ENCODE assay signal across 9 cellular contexts in the genomic region with DNA sequence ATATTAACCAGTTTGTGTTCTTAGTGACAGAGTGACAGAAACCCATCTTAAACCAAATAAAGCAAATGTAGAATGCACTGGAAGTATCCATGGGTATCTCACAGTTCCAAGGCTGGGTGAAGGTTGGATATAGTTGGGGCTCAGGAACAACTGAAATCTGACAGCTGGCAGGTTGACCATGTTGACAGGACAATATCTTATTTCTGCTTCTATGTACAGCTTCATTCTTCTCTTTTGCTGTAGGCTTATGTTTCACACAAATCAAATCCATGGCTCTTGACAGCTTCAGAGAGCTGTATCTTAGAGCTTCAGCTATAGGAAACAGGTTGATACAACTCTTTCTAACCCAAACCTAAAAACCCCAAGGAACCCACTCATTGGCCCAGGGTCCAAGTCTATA.
"Had no signal": no experiment of that assay in that cellular context is flagged by ENCODE, and none has a peak within 500 bp of the region (broad histone marks: within the 10 kb centered on the region; RNA-seq: fewer than 3 reads in every experiment).

No MANE protein-coding gene starts in this region.

- DNase-seq: GM23248, GOT3, H7, HFFc6, IMR-90 had no signal

- H3K9me3 Mint-ChIP-seq: HFFc6 had no signal

- FAIRE-seq: HTR-8/SVneo, K562 had no signal

- H3K4me3 ChIP-seq: GM23248, HAP-1, K562 had no signal

- H3K4me1 ChIP-seq: HAP-1 had no signal

- H3K9ac ChIP-seq: GM23248 had no signal

- H3K4me3 Mint-ChIP-seq: HFFc6 had no signal

- H3K9me3 ChIP-seq: HAP-1 had no signal

- H3K36me3 ChIP-seq: HAP-1 had no signal

- ATAC-seq: HCT116, K562 had no signal

- H3K27ac Mint-ChIP-seq: HFFc6 had no signal

- H3K27ac ChIP-seq: GM23248 had no signal

- H2AFZ ChIP-seq: GM23248 had no signal
